In the genomic region with DNA sequence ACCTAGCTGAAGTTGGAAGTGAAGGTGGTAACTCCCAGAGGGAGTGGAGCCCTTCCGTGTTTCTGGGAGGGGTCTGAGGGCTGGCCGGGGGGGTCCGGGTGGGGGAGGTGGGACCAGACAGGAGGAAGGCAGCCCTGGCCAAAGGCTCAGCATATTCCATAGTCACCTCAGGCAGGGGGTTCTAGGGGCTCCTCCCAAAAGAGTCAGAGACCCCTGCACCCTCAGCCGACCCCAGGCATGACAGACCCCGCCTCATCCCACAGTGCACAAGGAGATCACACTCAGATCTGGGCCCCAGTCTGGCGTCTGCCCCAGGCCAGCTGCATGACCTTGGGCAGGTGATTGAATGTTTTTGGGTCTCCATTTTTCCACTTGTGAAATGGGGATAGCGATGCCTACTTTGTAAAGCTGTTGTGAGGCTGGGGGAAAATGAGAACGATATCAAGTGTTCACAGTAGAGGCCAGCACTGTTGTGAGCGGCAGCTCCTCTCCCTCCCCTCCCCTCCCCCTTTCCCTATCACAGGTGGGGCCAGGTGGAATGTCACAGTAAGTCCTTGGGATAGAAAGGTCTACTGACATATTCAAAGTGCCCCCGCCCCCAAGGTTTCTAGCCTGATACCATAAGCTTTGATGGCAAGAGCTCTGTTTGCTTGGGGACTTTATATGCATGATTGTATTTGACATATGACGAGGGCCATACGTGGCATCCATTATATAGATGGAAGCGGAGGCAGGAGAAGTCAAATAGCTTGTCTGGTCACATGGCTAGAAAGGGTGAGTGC, we compare ENCODE assay signal across 1 cellular context.
A peak's percentile ranks its signal among the peaks of the same experiment; 100 is the strongest.
TF ChIP-seq lines count a peak whose summit lies in the region.

No MANE protein-coding gene starts in this region.

TF ChIP-seq in K562, 482 proteins besides CTCF, POLR2A, EP300 and RAD21 (continued from another document and continues in another):
- peak; percentile 7 for TF ChIP-seq POLR2B (IDR thresholded peaks at IDR 0.05; ENCODE audit: low read depth, partially characterized antibody)
- TF ChIP-seq, protein P1, sequence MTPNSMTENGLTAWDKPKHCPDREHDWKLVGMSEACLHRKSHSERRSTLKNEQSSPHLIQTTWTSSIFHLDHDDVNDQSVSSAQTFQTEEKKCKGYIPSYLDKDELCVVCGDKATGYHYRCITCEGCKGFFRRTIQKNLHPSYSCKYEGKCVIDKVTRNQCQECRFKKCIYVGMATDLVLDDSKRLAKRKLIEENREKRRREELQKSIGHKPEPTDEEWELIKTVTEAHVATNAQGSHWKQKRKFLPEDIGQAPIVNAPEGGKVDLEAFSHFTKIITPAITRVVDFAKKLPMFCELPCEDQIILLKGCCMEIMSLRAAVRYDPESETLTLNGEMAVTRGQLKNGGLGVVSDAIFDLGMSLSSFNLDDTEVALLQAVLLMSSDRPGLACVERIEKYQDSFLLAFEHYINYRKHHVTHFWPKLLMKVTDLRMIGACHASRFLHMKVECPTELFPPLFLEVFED (CRISPR knock-in tag; conservative IDR thresholded peaks at IDR 0.05): peak; percentile 90
- TF ChIP-seq KLF13 (tag; IDR thresholded peaks at IDR 0.05; ENCODE audit: borderline replicate concordance, low read depth): 0 out of 2 replicates have a peak, but pooled peaks have one; percentile 33
- no peak for TF ChIP-seq XRCC4 (IDR thresholded peaks at IDR 0.05; ENCODE audit: extremely low read depth, insufficient read depth, insufficient read length)
- TF ChIP-seq SETDB1 (IDR thresholded peaks at IDR 0.05; ENCODE audit: low read length): no peak
- no peak for TF ChIP-seq BRF1 (IDR thresholded peaks at IDR 0.05; ENCODE audit: borderline replicate concordance, extremely low read depth, insufficient read length)
- peak; percentile 45; the same call in 1 of the 2 replicates for TF ChIP-seq ZNF324 (CRISPR knock-in tag; IDR thresholded peaks at IDR 0.05)
- TF ChIP-seq, protein P2, sequence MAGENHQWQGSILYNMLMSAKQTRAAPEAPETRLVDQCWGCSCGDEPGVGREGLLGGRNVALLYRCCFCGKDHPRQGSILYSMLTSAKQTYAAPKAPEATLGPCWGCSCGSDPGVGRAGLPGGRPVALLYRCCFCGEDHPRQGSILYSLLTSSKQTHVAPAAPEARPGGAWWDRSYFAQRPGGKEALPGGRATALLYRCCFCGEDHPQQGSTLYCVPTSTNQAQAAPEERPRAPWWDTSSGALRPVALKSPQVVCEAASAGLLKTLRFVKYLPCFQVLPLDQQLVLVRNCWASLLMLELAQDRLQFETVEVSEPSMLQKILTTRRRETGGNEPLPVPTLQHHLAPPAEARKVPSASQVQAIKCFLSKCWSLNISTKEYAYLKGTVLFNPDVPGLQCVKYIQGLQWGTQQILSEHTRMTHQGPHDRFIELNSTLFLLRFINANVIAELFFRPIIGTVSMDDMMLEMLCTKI (IDR thresholded peaks at IDR 0.05; ENCODE audit: partially characterized antibody): no peak
- TF ChIP-seq POLR2H (tag; IDR thresholded peaks at IDR 0.05; ENCODE audit: low read depth): 0 out of 2 replicates have a peak, but pooled peaks have one; percentile 11
- TF ChIP-seq ZNF282 (CRISPR knock-in tag; IDR thresholded peaks at IDR 0.05): 0 out of 2 replicates have a peak, but pooled peaks have one; percentile 23
- no peak for TF ChIP-seq PHB2 (IDR thresholded peaks at IDR 0.05; ENCODE audit: low read depth)
- TF ChIP-seq HMGN3 (IDR thresholded peaks at IDR 0.05; ENCODE audit: borderline replicate concordance, extremely low read depth, insufficient read length, low read depth, low read length): peak; percentile 22
- TF ChIP-seq, protein P3, sequence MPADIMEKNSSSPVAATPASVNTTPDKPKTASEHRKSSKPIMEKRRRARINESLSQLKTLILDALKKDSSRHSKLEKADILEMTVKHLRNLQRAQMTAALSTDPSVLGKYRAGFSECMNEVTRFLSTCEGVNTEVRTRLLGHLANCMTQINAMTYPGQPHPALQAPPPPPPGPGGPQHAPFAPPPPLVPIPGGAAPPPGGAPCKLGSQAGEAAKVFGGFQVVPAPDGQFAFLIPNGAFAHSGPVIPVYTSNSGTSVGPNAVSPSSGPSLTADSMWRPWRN (IDR thresholded peaks at IDR 0.05; ENCODE audit: low read depth): no peak
- TF ChIP-seq ZNF444 (CRISPR knock-in tag; IDR thresholded peaks at IDR 0.05): no peak; the same call in 1 of the 2 replicates
- TF ChIP-seq, protein P4, sequence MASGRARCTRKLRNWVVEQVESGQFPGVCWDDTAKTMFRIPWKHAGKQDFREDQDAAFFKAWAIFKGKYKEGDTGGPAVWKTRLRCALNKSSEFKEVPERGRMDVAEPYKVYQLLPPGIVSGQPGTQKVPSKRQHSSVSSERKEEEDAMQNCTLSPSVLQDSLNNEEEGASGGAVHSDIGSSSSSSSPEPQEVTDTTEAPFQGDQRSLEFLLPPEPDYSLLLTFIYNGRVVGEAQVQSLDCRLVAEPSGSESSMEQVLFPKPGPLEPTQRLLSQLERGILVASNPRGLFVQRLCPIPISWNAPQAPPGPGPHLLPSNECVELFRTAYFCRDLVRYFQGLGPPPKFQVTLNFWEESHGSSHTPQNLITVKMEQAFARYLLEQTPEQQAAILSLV (tag; IDR thresholded peaks at IDR 0.05): peak; percentile 69
- TF ChIP-seq ZC3H4 (CRISPR knock-in tag; IDR thresholded peaks at IDR 0.05; ENCODE audit: borderline replicate concordance): peak; percentile 74
- peak; percentile 28; the same call in 1 of the 2 replicates for TF ChIP-seq ETV5 (CRISPR knock-in tag; IDR thresholded peaks at IDR 0.05; ENCODE audit: low read depth)
- TF ChIP-seq, protein P5, sequence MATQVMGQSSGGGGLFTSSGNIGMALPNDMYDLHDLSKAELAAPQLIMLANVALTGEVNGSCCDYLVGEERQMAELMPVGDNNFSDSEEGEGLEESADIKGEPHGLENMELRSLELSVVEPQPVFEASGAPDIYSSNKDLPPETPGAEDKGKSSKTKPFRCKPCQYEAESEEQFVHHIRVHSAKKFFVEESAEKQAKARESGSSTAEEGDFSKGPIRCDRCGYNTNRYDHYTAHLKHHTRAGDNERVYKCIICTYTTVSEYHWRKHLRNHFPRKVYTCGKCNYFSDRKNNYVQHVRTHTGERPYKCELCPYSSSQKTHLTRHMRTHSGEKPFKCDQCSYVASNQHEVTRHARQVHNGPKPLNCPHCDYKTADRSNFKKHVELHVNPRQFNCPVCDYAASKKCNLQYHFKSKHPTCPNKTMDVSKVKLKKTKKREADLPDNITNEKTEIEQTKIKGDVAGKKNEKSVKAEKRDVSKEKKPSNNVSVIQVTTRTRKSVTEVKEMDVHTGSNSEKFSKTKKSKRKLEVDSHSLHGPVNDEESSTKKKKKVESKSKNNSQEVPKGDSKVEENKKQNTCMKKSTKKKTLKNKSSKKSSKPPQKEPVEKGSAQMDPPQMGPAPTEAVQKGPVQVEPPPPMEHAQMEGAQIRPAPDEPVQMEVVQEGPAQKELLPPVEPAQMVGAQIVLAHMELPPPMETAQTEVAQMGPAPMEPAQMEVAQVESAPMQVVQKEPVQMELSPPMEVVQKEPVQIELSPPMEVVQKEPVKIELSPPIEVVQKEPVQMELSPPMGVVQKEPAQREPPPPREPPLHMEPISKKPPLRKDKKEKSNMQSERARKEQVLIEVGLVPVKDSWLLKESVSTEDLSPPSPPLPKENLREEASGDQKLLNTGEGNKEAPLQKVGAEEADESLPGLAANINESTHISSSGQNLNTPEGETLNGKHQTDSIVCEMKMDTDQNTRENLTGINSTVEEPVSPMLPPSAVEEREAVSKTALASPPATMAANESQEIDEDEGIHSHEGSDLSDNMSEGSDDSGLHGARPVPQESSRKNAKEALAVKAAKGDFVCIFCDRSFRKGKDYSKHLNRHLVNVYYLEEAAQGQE (CRISPR knock-in tag; IDR thresholded peaks at IDR 0.05; ENCODE audit: low read depth): no peak
- peak; percentile 66 for TF ChIP-seq MEF2D (tag; conservative IDR thresholded peaks at IDR 0.05; ENCODE audit: low read depth)
- TF ChIP-seq PYGO2 (tag; IDR thresholded peaks at IDR 0.05): 0 out of 2 replicates have a peak, but pooled peaks have one; percentile 33
- TF ChIP-seq CXXC5 (CRISPR knock-in tag; IDR thresholded peaks at IDR 0.05): peak; percentile 33; the same call in 1 of the 2 replicates
- no peak for TF ChIP-seq HDAC6 (IDR thresholded peaks at IDR 0.05; ENCODE audit: low read depth, low read length)
- TF ChIP-seq PHB (CRISPR knock-in tag; IDR thresholded peaks at IDR 0.05): peak; percentile 81; the same call in 1 of the 2 replicates
- TF ChIP-seq HSF4 (CRISPR knock-in tag; IDR thresholded peaks at IDR 0.05; ENCODE audit: borderline replicate concordance): 0 out of 2 replicates have a peak, but pooled peaks have one; percentile 3
- TF ChIP-seq STAT5B (CRISPR knock-in tag; IDR thresholded peaks at IDR 0.05): no peak
- TF ChIP-seq, protein P6, sequence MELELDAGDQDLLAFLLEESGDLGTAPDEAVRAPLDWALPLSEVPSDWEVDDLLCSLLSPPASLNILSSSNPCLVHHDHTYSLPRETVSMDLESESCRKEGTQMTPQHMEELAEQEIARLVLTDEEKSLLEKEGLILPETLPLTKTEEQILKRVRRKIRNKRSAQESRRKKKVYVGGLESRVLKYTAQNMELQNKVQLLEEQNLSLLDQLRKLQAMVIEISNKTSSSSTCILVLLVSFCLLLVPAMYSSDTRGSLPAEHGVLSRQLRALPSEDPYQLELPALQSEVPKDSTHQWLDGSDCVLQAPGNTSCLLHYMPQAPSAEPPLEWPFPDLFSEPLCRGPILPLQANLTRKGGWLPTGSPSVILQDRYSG (tag; conservative IDR thresholded peaks at IDR 0.05; ENCODE audit: low read depth): peak; percentile 44; the same call in 1 of the 2 replicates
- TF ChIP-seq NR2C2 (CRISPR knock-in tag; IDR thresholded peaks at IDR 0.05): no peak
- peak; percentile 84 for TF ChIP-seq NR2C2 (tag; IDR thresholded peaks at IDR 0.05)
- TF ChIP-seq, protein P7, sequence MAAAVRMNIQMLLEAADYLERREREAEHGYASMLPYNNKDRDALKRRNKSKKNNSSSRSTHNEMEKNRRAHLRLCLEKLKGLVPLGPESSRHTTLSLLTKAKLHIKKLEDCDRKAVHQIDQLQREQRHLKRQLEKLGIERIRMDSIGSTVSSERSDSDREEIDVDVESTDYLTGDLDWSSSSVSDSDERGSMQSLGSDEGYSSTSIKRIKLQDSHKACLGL (CRISPR knock-in tag; IDR thresholded peaks at IDR 0.05; ENCODE audit: borderline replicate concordance, poor library complexity, severe bottlenecking): peak; percentile 15
- peak; percentile 81 for TF ChIP-seq ZBTB7A (IDR thresholded peaks at IDR 0.05; ENCODE audit: borderline replicate concordance, control insufficient read depth, low read depth, low read length)
- no peak for TF ChIP-seq U2AF2 (optimal IDR thresholded peaks at IDR 0.05; ENCODE audit: low read depth, low read length)
- TF ChIP-seq, protein P8, sequence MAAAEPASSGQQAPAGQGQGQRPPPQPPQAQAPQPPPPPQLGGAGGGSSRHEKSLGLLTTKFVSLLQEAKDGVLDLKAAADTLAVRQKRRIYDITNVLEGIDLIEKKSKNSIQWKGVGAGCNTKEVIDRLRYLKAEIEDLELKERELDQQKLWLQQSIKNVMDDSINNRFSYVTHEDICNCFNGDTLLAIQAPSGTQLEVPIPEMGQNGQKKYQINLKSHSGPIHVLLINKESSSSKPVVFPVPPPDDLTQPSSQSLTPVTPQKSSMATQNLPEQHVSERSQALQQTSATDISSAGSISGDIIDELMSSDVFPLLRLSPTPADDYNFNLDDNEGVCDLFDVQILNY (CRISPR knock-in tag; IDR thresholded peaks at IDR 0.05): no peak
- TF ChIP-seq ZNF583 (CRISPR knock-in tag; IDR thresholded peaks at IDR 0.05): peak; percentile 38
- TF ChIP-seq MCM5 (IDR thresholded peaks at IDR 0.05; ENCODE audit: low read depth): no peak
- TF ChIP-seq, protein P9, sequence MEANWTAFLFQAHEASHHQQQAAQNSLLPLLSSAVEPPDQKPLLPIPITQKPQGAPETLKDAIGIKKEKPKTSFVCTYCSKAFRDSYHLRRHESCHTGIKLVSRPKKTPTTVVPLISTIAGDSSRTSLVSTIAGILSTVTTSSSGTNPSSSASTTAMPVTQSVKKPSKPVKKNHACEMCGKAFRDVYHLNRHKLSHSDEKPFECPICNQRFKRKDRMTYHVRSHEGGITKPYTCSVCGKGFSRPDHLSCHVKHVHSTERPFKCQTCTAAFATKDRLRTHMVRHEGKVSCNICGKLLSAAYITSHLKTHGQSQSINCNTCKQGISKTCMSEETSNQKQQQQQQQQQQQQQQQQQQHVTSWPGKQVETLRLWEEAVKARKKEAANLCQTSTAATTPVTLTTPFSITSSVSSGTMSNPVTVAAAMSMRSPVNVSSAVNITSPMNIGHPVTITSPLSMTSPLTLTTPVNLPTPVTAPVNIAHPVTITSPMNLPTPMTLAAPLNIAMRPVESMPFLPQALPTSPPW (CRISPR knock-in tag; IDR thresholded peaks at IDR 0.05): peak; percentile 88; the same call in 1 of the 2 replicates
- no peak for TF ChIP-seq ATF7 (IDR thresholded peaks at IDR 0.05)
- peak; percentile 68 for TF ChIP-seq ZNF175 (CRISPR knock-in tag; IDR thresholded peaks at IDR 0.05; ENCODE audit: low read depth)
- peak; percentile 50; the same call in 1 of the 2 replicates for TF ChIP-seq ZNF79 (CRISPR knock-in tag; IDR thresholded peaks at IDR 0.05; ENCODE audit: low read depth)
- TF ChIP-seq, protein P10, sequence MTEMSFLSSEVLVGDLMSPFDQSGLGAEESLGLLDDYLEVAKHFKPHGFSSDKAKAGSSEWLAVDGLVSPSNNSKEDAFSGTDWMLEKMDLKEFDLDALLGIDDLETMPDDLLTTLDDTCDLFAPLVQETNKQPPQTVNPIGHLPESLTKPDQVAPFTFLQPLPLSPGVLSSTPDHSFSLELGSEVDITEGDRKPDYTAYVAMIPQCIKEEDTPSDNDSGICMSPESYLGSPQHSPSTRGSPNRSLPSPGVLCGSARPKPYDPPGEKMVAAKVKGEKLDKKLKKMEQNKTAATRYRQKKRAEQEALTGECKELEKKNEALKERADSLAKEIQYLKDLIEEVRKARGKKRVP (CRISPR knock-in tag; IDR thresholded peaks at IDR 0.05): peak; percentile 71; the same call in 1 of the 2 replicates
- TF ChIP-seq PTTG1 (tag; IDR thresholded peaks at IDR 0.05; ENCODE audit: low read depth): peak; percentile 40; the same call in 1 of the 2 replicates
- TF ChIP-seq, protein P11, sequence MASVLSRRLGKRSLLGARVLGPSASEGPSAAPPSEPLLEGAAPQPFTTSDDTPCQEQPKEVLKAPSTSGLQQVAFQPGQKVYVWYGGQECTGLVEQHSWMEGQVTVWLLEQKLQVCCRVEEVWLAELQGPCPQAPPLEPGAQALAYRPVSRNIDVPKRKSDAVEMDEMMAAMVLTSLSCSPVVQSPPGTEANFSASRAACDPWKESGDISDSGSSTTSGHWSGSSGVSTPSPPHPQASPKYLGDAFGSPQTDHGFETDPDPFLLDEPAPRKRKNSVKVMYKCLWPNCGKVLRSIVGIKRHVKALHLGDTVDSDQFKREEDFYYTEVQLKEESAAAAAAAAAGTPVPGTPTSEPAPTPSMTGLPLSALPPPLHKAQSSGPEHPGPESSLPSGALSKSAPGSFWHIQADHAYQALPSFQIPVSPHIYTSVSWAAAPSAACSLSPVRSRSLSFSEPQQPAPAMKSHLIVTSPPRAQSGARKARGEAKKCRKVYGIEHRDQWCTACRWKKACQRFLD (CRISPR knock-in tag; IDR thresholded peaks at IDR 0.05): 0 out of 2 replicates have a peak, but pooled peaks have one; percentile 60
- TF ChIP-seq LCOR (CRISPR knock-in tag; IDR thresholded peaks at IDR 0.05): 0 out of 2 replicates have a peak, but pooled peaks have one; percentile 54
- TF ChIP-seq ZNF695 (CRISPR knock-in tag; IDR thresholded peaks at IDR 0.05): 0 out of 2 replicates have a peak, but pooled peaks have one; percentile 19
- TF ChIP-seq POLR2G (IDR thresholded peaks at IDR 0.05; ENCODE audit: low read depth, low read length): peak; percentile 57
- peak; percentile 55; the same call in 1 of the 2 replicates for TF ChIP-seq ZNF24 (IDR thresholded peaks at IDR 0.05)
- TF ChIP-seq, protein P12, sequence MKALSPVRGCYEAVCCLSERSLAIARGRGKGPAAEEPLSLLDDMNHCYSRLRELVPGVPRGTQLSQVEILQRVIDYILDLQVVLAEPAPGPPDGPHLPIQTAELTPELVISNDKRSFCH (CRISPR knock-in tag; IDR thresholded peaks at IDR 0.05): no peak
- TF ChIP-seq, protein P12 (tag; IDR thresholded peaks at IDR 0.05): peak; percentile 88; the same call in 1 of the 2 replicates
